1 cellular context compared by ENCODE assay signal in the genomic region with DNA sequence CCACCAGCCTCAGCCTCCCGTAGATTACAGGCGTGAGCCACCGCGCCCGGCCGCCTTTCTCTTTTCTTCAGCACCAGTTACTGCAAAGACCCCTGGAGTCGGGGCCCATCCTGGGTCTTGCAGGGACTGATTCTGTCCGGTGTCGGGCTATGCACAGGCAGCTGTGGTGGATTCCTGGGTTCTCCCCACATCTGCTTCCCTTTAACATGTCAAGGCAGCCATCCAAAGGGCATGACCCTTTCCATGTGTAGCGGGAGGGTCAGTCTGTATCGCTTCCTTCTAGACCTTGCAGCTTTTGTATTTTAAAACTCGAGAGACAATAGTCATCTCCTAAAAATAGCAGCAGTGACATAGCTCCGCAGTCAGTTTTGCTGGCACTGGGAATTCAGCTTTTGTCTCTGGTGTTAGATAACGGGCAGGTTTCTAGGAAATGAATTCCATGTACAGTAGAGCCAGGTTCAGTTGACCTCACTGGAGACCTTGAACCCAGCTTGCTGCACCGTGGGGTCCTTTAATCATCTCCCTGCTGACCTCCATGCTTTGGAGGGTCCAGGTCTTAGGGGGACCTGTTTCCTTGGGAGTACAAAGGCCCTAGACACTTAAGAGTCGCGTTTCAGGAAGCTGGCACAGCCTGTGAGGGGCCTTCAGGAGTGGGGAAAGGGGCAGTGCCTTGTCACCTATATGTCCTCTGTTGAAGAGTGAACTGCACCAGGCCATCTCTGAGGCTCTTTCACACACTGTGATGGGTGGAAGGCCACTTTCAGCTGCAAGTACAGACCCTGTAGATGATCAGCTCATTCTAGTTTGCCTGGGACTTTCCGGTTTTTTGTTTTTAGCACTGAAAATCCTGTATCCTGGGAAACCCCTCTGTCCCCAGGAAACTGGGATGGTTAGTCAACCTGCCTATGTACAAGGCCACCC.
TF ChIP-seq lines count a peak whose summit lies in the region.

No MANE protein-coding gene starts in this region.

TF ChIP-seq in K562, 482 proteins besides CTCF, POLR2A, EP300 and RAD21 (continued from another document):
- TF ChIP-seq, protein P1, sequence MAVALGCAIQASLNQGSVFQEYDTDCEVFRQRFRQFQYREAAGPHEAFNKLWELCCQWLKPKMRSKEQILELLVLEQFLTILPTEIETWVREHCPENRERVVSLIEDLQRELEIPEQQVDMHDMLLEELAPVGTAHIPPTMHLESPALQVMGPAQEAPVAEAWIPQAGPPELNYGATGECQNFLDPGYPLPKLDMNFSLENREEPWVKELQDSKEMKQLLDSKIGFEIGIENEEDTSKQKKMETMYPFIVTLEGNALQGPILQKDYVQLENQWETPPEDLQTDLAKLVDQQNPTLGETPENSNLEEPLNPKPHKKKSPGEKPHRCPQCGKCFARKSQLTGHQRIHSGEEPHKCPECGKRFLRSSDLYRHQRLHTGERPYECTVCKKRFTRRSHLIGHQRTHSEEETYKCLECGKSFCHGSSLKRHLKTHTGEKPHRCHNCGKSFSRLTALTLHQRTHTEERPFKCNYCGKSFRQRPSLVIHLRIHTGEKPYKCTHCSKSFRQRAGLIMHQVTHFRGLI (CRISPR knock-in tag; IDR thresholded peaks at IDR 0.05) = no peak
- TF ChIP-seq, protein P2, sequence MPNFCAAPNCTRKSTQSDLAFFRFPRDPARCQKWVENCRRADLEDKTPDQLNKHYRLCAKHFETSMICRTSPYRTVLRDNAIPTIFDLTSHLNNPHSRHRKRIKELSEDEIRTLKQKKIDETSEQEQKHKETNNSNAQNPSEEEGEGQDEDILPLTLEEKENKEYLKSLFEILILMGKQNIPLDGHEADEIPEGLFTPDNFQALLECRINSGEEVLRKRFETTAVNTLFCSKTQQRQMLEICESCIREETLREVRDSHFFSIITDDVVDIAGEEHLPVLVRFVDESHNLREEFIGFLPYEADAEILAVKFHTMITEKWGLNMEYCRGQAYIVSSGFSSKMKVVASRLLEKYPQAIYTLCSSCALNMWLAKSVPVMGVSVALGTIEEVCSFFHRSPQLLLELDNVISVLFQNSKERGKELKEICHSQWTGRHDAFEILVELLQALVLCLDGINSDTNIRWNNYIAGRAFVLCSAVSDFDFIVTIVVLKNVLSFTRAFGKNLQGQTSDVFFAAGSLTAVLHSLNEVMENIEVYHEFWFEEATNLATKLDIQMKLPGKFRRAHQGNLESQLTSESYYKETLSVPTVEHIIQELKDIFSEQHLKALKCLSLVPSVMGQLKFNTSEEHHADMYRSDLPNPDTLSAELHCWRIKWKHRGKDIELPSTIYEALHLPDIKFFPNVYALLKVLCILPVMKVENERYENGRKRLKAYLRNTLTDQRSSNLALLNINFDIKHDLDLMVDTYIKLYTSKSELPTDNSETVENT (CRISPR knock-in tag; IDR thresholded peaks at IDR 0.05) = no peak
- TF ChIP-seq ZNF347 (CRISPR knock-in tag; IDR thresholded peaks at IDR 0.05; ENCODE audit: low read depth) = no peak
- no peak for TF ChIP-seq MAFG (tag; conservative IDR thresholded peaks at IDR 0.05)
- no peak for TF ChIP-seq HMGN3 (IDR thresholded peaks at IDR 0.05; ENCODE audit: borderline replicate concordance, extremely low read depth, insufficient read length, low read depth, low read length)
- TF ChIP-seq SRSF7 (optimal IDR thresholded peaks at IDR 0.05; ENCODE audit: low read depth, low read length) = no peak
- TF ChIP-seq CBFA2T2 (conservative IDR thresholded peaks at IDR 0.05) = peak; percentile 80
- TF ChIP-seq ZFX (CRISPR knock-in tag; IDR thresholded peaks at IDR 0.05) = peak; percentile 33; the same call in 1 of the 2 replicates
